In genomic region chr9:128552153-128552743, GRCh38 we compare ENCODE assay signal across 1 cellular context.
TF ChIP-seq lines count a peak whose summit lies in the region.

SPTAN1 (plus strand) TSS chr9:128552587; CDS start chr9:128566741, 14,154 bp downstream.

TF ChIP-seq in GM12878, 131 proteins besides CTCF, POLR2A, EP300 and RAD21 (continued from another document):
- peak; percentile 86 for TF ChIP-seq CREB1 (IDR thresholded peaks at IDR 0.05; ENCODE audit: low read depth)
- peak; percentile 13 for TF ChIP-seq CREM (IDR thresholded peaks at IDR 0.05; ENCODE audit: low read depth)
- peak; percentile 49; the same call in 1 of the 2 replicates for TF ChIP-seq ZNF207 (IDR thresholded peaks at IDR 0.05; ENCODE audit: borderline replicate concordance)
- TF ChIP-seq BACH1 (IDR thresholded peaks at IDR 0.05; ENCODE audit: borderline replicate concordance) = peak; percentile 96
- TF ChIP-seq NFXL1 (IDR thresholded peaks at IDR 0.05; ENCODE audit: borderline replicate concordance) = 0 out of 2 replicates have a peak, but pooled peaks have one; percentile 37
- peak; percentile 6 for TF ChIP-seq BCL3 (IDR thresholded peaks at IDR 0.05; ENCODE audit: borderline replicate concordance, insufficient read depth, low read depth, low read length, poor library complexity, severe bottlenecking)
- 0 out of 2 replicates have a peak, but pooled peaks have one; percentile 65 for TF ChIP-seq ZBTB4 (CRISPR knock-in tag; IDR thresholded peaks at IDR 0.05)
- peak; percentile 61; the same call in 1 of the 2 replicates for TF ChIP-seq CHD2 (IDR thresholded peaks at IDR 0.05; ENCODE audit: borderline replicate concordance, low read depth, low read length)
- peak in 1 of 2 experiments; percentile 89; a peak in 2 of 3 replicates for TF ChIP-seq EGR1 (IDR thresholded peaks at IDR 0.05; ENCODE audit: borderline replicate concordance in 1 of 2, low read depth in 2 of 2, low read length in 2 of 2)
- peak in 1 of 2 experiments; percentile 7; a peak in 1 of 4 replicates for TF ChIP-seq IKZF2 (IDR thresholded peaks at IDR 0.05)
- peak; percentile 43; the same call in 1 of the 2 replicates for TF ChIP-seq MXI1 (IDR thresholded peaks at IDR 0.05; ENCODE audit: low read depth, low read length)
